10 cellular contexts compared by ENCODE assay signal in genomic region chr22:43159484-43160178, GRCh38. TPM values are rescaled to one million over a fixed set of nuclear protein-coding genes. Genes with fewer than 3 reads are reported as not detected.
DNase-seq lines count a peak whose midpoint lies in the region; ATAC-seq and TF ChIP-seq lines count a peak whose summit lies in the region.
"Had no signal": no experiment of that assay in that cellular context is flagged by ENCODE, and none has a peak within 500 bp of the region (broad histone marks: within the 10 kb centered on the region; RNA-seq: fewer than 3 reads in every experiment).

No MANE protein-coding gene starts in this region.

- H3K23ac ChIP-seq in IMR-90 (ENCODE audit: low read depth, low read length), result no peak overlapping the region

- H3K9me1 ChIP-seq in IMR-90 (ENCODE audit: insufficient read depth, low read length), result peaks cover 11% of the 10 kb centered on the region

- H2AK9ac ChIP-seq in IMR-90 (replicated peaks; ENCODE audit: low read depth, low read length, poor library complexity), result no peak overlapping the region

- H2BK120ac ChIP-seq in IMR-90 (ENCODE audit: low read depth, low read length), result no peak overlapping the region

- ATAC-seq in IMR-90 (ENCODE audit: low read depth) (no peak), GM18870 (IDR thresholded peaks at IDR 0.05; ENCODE audit: unreplicated experiment) (no peak)
- ATAC-seq: stimulated activated effector memory CD8-positive, alpha-beta T cell treated with anti-CD3 and anti-CD28 coated beads, Interleukin-12 subunit alpha, Interleukin-12 subunit beta, amount 100 ng/mL, for 72 hours had no signal

- H3F3A ChIP-seq in DOHH2 (ENCODE audit: control insufficient read depth, insufficient read depth), result no peaks in the 10 kb centered on the region

- BruUV-seq in IMR-90 (replicated peaks; lab: Mats Ljungman, UMichigan), result no TSS peak

- H2BK5ac ChIP-seq in IMR-90 (ENCODE audit: low read depth, low read length, poor library complexity, severe bottlenecking), result no peak overlapping the region

- H3K36me3 Mint-ChIP-seq in endodermal cell (ENCODE audit: low read depth), result no peaks in the 10 kb centered on the region
- peaks cover 4% of the 10 kb centered on the region for H3K36me3 Mint-ChIP-seq in activated CD4-positive, alpha-beta memory T cell treated with anti-CD3 and anti-CD28 coated beads for 36 hours

- H2AFZ ChIP-seq in IMR-90 (replicated peaks; ENCODE audit: low read length, poor library complexity) (no peak overlapping the region), osteoblast (ENCODE audit: low read length) (no peak overlapping the region)

- no peak overlapping the region for H2BK20ac ChIP-seq in IMR-90 (ENCODE audit: low read depth, low read length)

- peak; percentile 47 for TF ChIP-seq CTCF in DOHH2 (IDR thresholded peaks at IDR 0.05; ENCODE audit: low read depth, low read length, poor library complexity, severe bottlenecking)
- TF ChIP-seq CTCF in IMR-90 (conservative IDR thresholded peaks at IDR 0.05; ENCODE audit: low read depth, low read length), result 0 out of 2 replicates have a peak, but pooled peaks have one; percentile 25
- peak; percentile 75 for TF ChIP-seq CTCF in endodermal cell (conservative IDR thresholded peaks at IDR 0.05)
- TF ChIP-seq CTCF in osteoblast (IDR thresholded peaks at IDR 0.05; ENCODE audit: extremely low read depth, low read depth, low read length), result peak; percentile 31
- TF ChIP-seq CTCF in dorsolateral prefrontal cortex (IDR thresholded peaks at IDR 0.05 in 54 of 56, conservative IDR thresholded peaks at IDR 0.05 in 2 of 56; ENCODE audit: low read depth in 1 of 56, partially characterized antibody in 56 of 56), result no peak

- CTCF ChIA-PET in IMR-90 (lab: Yijun Ruan, JAX), result interaction anchor here (1.3 kb wide), 1 partner anchor 50 kb away, joined by 3 read pairs; no protein-coding TSS in a partner anchor
- CTCF ChIA-PET in activated CD4-positive, alpha-beta memory T cell treated with anti-CD3 and anti-CD28 coated beads for 36 hours (lab: Charles Lee), result no interaction called here

- TF ChIP-seq POLR2A in IMR-90 (IDR thresholded peaks at IDR 0.05; ENCODE audit: low read depth, low read length), result no peak

- no peak overlapping the region for H3K4me3 ChIP-seq in DOHH2 (ENCODE audit: low read length)
- H3K4me3 ChIP-seq in IMR-90 (ENCODE audit: insufficient read depth, low read depth, low read length), result no peak overlapping the region
- H3K4me3 ChIP-seq in endodermal cell (ENCODE audit: low read length), result no peak overlapping the region
- H3K4me3 ChIP-seq in osteoblast (ENCODE audit: insufficient read depth, low read length), result no peak overlapping the region
- H3K4me3 ChIP-seq in dorsolateral prefrontal cortex, result no peak overlapping the region

- H3K18ac ChIP-seq in IMR-90 (ENCODE audit: low read depth, low read length), result no peak overlapping the region

- H3K9me2 ChIP-seq in DOHH2 (replicated peaks; ENCODE audit: control insufficient read depth, low read length), result no peaks in the 10 kb centered on the region

- H4K5ac ChIP-seq in IMR-90 (ENCODE audit: low read depth, low read length), result no peak overlapping the region

- H2BK15ac ChIP-seq in IMR-90 (ENCODE audit: low read depth, low read length), result no peak overlapping the region

- H3K27me3 ChIP-seq in DOHH2 (ENCODE audit: control insufficient read depth, low read length), result peaks cover 14% of the 10 kb centered on the region
- no peaks in the 10 kb centered on the region for H3K27me3 ChIP-seq in IMR-90 (ENCODE audit: control insufficient read depth, insufficient read depth, low read length)
- H3K27me3 ChIP-seq in endodermal cell (ENCODE audit: control insufficient read depth, insufficient read depth, low read length, poor library complexity, severe bottlenecking), result no peaks in the 10 kb centered on the region
- no peaks in the 10 kb centered on the region for H3K27me3 ChIP-seq in osteoblast (ENCODE audit: insufficient read depth, low read length)
- no peaks in the 10 kb centered on the region for H3K27me3 ChIP-seq in dorsolateral prefrontal cortex

- H4K8ac ChIP-seq in IMR-90 (ENCODE audit: low read depth in 2 of 2, low read length in 2 of 2), result no peak overlapping the region

- H3K4me1 Mint-ChIP-seq in endodermal cell, result no peaks in the 10 kb centered on the region
- H3K4me1 Mint-ChIP-seq in activated CD4-positive, alpha-beta memory T cell treated with anti-CD3 and anti-CD28 coated beads for 36 hours (ENCODE audit: low read depth), result peaks cover 4% of the 10 kb centered on the region

- H3K4me3 Mint-ChIP-seq in endodermal cell, result no peak overlapping the region
- H3K4me3 Mint-ChIP-seq in activated CD4-positive, alpha-beta memory T cell treated with anti-CD3 and anti-CD28 coated beads for 36 hours, result no peak overlapping the region
- H3K4me3 Mint-ChIP-seq: stimulated activated effector memory CD8-positive, alpha-beta T cell treated with anti-CD3 and anti-CD28 coated beads, Interleukin-12 subunit alpha, Interleukin-12 subunit beta, amount 100 ng/mL, for 72 hours had no signal

- in situ Hi-C loops in IMR-90 (cut with MboI; ENCODE audit: low sequenced_read_pairs), result no loop called here

- H3K9me3 ChIP-seq in DOHH2 (ENCODE audit: control insufficient read depth, insufficient read depth, low read length), result no peaks in the 10 kb centered on the region
- no peaks in the 10 kb centered on the region for H3K9me3 ChIP-seq in IMR-90 (ENCODE audit: control insufficient read depth, insufficient read depth, low read length)
- no peaks in the 10 kb centered on the region for H3K9me3 ChIP-seq in endodermal cell (ENCODE audit: control insufficient read depth, low read length)
- no peaks in the 10 kb centered on the region for H3K9me3 ChIP-seq in osteoblast (ENCODE audit: low read depth, low read length)

- no peaks in the 10 kb centered on the region for H4K20me1 ChIP-seq in DOHH2 (ENCODE audit: control insufficient read depth, insufficient read depth, low read depth, low read length)
- peaks cover 54% of the 10 kb centered on the region for H4K20me1 ChIP-seq in IMR-90 (ENCODE audit: insufficient read depth, low read length)
- peaks cover 53% of the 10 kb centered on the region for H4K20me1 ChIP-seq in osteoblast (ENCODE audit: insufficient read depth, low read length)

- no peak overlapping the region for H2AK5ac ChIP-seq in IMR-90 (ENCODE audit: low read depth, low read length)

- H3K27ac ChIP-seq in DOHH2 (ENCODE audit: low read depth, low read length), result no peak overlapping the region
- H3K27ac ChIP-seq in IMR-90 (ENCODE audit: insufficient read depth, low read length), result no peak overlapping the region
- no peak overlapping the region for H3K27ac ChIP-seq in endodermal cell (ENCODE audit: low read depth, low read length)
- no peak overlapping the region for H3K27ac ChIP-seq in osteoblast (ENCODE audit: low read depth, low read length)
- H3K27ac ChIP-seq in dorsolateral prefrontal cortex, result no peak overlapping the region

- no peaks in the 10 kb centered on the region for H3K27me3 Mint-ChIP-seq in endodermal cell (ENCODE audit: insufficient read depth)
- no peaks in the 10 kb centered on the region for H3K27me3 Mint-ChIP-seq in activated CD4-positive, alpha-beta memory T cell treated with anti-CD3 and anti-CD28 coated beads for 36 hours

- TF ChIP-seq RAD21 in IMR-90 (IDR thresholded peaks at IDR 0.05; ENCODE audit: low read length), result peak; percentile 30; the same call in 1 of the 2 replicates

- dilution Hi-C loops in IMR-90 (cut with HindIII; ENCODE audit: low sequenced_read_pairs, unreplicated experiment), result no loop called here

- no peak overlapping the region for H4K91ac ChIP-seq in IMR-90 (ENCODE audit: insufficient read depth, low read depth, low read length)

- no peak for DNase-seq in IMR-90
- peak; percentile 86 for DNase-seq in endodermal cell
- DNase-seq in osteoblast (ENCODE audit: insufficient read length, low spot score, missing footprints), result peak; percentile 84
- DNase-seq in dorsolateral prefrontal cortex, result no peak
- no peak for DNase-seq in activated CD4-positive, alpha-beta memory T cell treated with anti-CD3 and anti-CD28 coated beads for 36 hours
- no peak for DNase-seq in T-helper 1 cell

- H3K4me1 ChIP-seq in DOHH2 (ENCODE audit: control insufficient read depth, low read length) (peaks cover 10% of the 10 kb centered on the region), IMR-90 (ENCODE audit: control insufficient read depth, insufficient read depth, low read length) (0 out of 2 replicates have a peak, but pooled peaks cover 1% of the 10 kb centered on the region), endodermal cell (ENCODE audit: control insufficient read depth, insufficient read depth, low read length) (no peaks in the 10 kb centered on the region), osteoblast (ENCODE audit: insufficient read depth, low read length) (no peaks in the 10 kb centered on the region)

- no peak overlapping the region for H3K4ac ChIP-seq in IMR-90 (ENCODE audit: low read depth, low read length)

- H3K36me3 ChIP-seq in DOHH2 (ENCODE audit: control insufficient read depth, low read length) (no peaks in the 10 kb centered on the region), IMR-90 (ENCODE audit: control insufficient read depth, insufficient read depth, low read length) (peaks cover 27% of the 10 kb centered on the region), endodermal cell (ENCODE audit: control insufficient read depth, insufficient read depth, low read length) (no peaks in the 10 kb centered on the region), osteoblast (ENCODE audit: insufficient read depth, low read length) (peaks cover 21% of the 10 kb centered on the region)

- H3K56ac ChIP-seq in IMR-90 (ENCODE audit: extremely low read depth, insufficient read depth, low read length), result no peak overlapping the region

- H3K79me2 ChIP-seq in DOHH2 (ENCODE audit: control insufficient read depth, low read length), result no peaks in the 10 kb centered on the region
- H3K79me2 ChIP-seq in osteoblast (ENCODE audit: insufficient read depth, low read length), result peaks cover 60% of the 10 kb centered on the region

- H3K14ac ChIP-seq in IMR-90 (replicated peaks; ENCODE audit: low read depth, low read length), result no peak overlapping the region

- H3K9ac ChIP-seq in IMR-90 (ENCODE audit: low read depth, low read length) (no peak overlapping the region), endodermal cell (ENCODE audit: extremely low read depth, low read length, poor library complexity, severe bottlenecking) (no peak overlapping the region)

- no peak overlapping the region for H3K27ac Mint-ChIP-seq in endodermal cell
- H3K27ac Mint-ChIP-seq in activated CD4-positive, alpha-beta memory T cell treated with anti-CD3 and anti-CD28 coated beads for 36 hours, result no peak overlapping the region

- H3K9me3 Mint-ChIP-seq in endodermal cell, result no peaks in the 10 kb centered on the region
- no peaks in the 10 kb centered on the region for H3K9me3 Mint-ChIP-seq in activated CD4-positive, alpha-beta memory T cell treated with anti-CD3 and anti-CD28 coated beads for 36 hours
- H3K9me3 Mint-ChIP-seq: stimulated activated effector memory CD8-positive, alpha-beta T cell treated with anti-CD3 and anti-CD28 coated beads, Interleukin-12 subunit alpha, Interleukin-12 subunit beta, amount 100 ng/mL, for 72 hours had no signal

- 79% methylated on average over 11 of the region's 18 CpGs; no CpG with 5 or more reads in 1 of the 2 experiments for WGBS in IMR-90 (ENCODE audit: extremely low coverage in 2 of 2, insufficient read length in 1 of 2), 2 experiments
- 88 to 92% methylated on average over 9 to 18 of the region's 18 CpGs for WGBS in endodermal cell (ENCODE audit: insufficient coverage in 1 of 2, insufficient read length in 1 of 2), 2 experiments

- POLR2A ChIA-PET in IMR-90 (lab: Charles Lee; ENCODE audit: unreplicated experiment), result no interaction called here
- POLR2A ChIA-PET in activated CD4-positive, alpha-beta memory T cell treated with anti-CD3 and anti-CD28 coated beads for 36 hours (lab: Charles Lee), result no interaction called here

- no peak overlapping the region for H3K4me2 ChIP-seq in DOHH2 (ENCODE audit: low read length)
- H3K4me2 ChIP-seq in IMR-90 (ENCODE audit: low read depth, low read length), result no peak overlapping the region
- no peak overlapping the region for H3K4me2 ChIP-seq in osteoblast (ENCODE audit: insufficient read depth, low read length)

- intact Hi-C loops in IMR-90 (cut with micrococcal nuclease), result no loop called here
- intact Hi-C loops in dorsolateral prefrontal cortex (cut with DNase I), result no loop called here
- intact Hi-C loops in activated CD4-positive, alpha-beta memory T cell treated with anti-CD3 and anti-CD28 coated beads for 36 hours (cut with micrococcal nuclease), result no loop called here

- peaks cover 20 to 55% of the 10 kb centered on the region in 2 experiments; a peak in 3 of 4 replicates for H3K79me1 ChIP-seq in IMR-90 (ENCODE audit: low read depth in 1 of 2, low read length in 2 of 2)

RNA-seq across cellular contexts. Expression of gene TSPO, which starts 8.3 kb away (rescaled TPM):
- 94.7 and 115 TPM in 2 replicates for total RNA-seq in IMR-90 (2012; rRNA removed)
- polyA plus RNA-seq in IMR-90 (2012; rRNA removed), result 297 and 401 TPM in 2 replicates
- 415 and 627 TPM in 2 replicates for polyA plus RNA-seq in IMR-90 (2012; cell fraction: cytosol; rRNA removed)
- polyA plus RNA-seq in IMR-90 (2012; cell fraction: nucleus; rRNA removed; ENCODE audit: low replicate concordance), result 93.4 and 268 TPM in 2 replicates
- 10 to 100 TPM in 1 of 2 donors, 1 to 10 TPM in 1; 9.6 to 12.3 TPM for total RNA-seq in endodermal cell
- 25.2 TPM for polyA plus RNA-seq in endodermal cell (2013, experiment 1 of 2)
- 20.9 TPM for polyA plus RNA-seq in endodermal cell (2013, experiment 2 of 2)
- 274 and 297 TPM in 2 replicates for total RNA-seq in osteoblast
- 10 to 100 TPM; 12.8 to 57.5 (median 25.4) TPM for total RNA-seq in dorsolateral prefrontal cortex
- 100 to 1,000 TPM; 131 to 143 TPM for total RNA-seq in activated CD4-positive, alpha-beta memory T cell treated with anti-CD3 and anti-CD28 coated beads for 36 hours

RNA-seq across cellular contexts. Expression of gene MCAT, which starts 16.4 kb away (rescaled TPM):
- total RNA-seq in IMR-90 (2012; rRNA removed), result 7.3 and 8.3 TPM in 2 replicates
- 19.7 and 21.2 TPM in 2 replicates for polyA plus RNA-seq in IMR-90 (2012; rRNA removed)
- polyA plus RNA-seq in IMR-90 (2012; cell fraction: cytosol; rRNA removed), result 25.4 and 27.1 TPM in 2 replicates
- 11.1 and 16.6 TPM in 2 replicates for polyA plus RNA-seq in IMR-90 (2012; cell fraction: nucleus; rRNA removed; ENCODE audit: low replicate concordance)
- total RNA-seq in endodermal cell, result 10 to 100 TPM; 17.1 to 19.9 TPM
- 14.7 TPM for polyA plus RNA-seq in endodermal cell (2013, experiment 1 of 2)
- 14.6 TPM for polyA plus RNA-seq in endodermal cell (2013, experiment 2 of 2)
- 12.7 and 21.4 TPM in 2 replicates for total RNA-seq in osteoblast
- 10 to 100 TPM; 10.7 to 29.7 (median 20.7) TPM for total RNA-seq in dorsolateral prefrontal cortex
- total RNA-seq in activated CD4-positive, alpha-beta memory T cell treated with anti-CD3 and anti-CD28 coated beads for 36 hours, result 10 to 100 TPM; 14.3 to 15.3 TPM

RNA-seq across cellular contexts. Expression of gene TTLL12, which starts 27.3 kb away (rescaled TPM):
- total RNA-seq in IMR-90 (2012; rRNA removed) (26.7 and 30.1 TPM in 2 replicates), endodermal cell (10 to 100 TPM; 49.8 to 71.0 TPM), osteoblast (29.0 and 29.2 TPM in 2 replicates), dorsolateral prefrontal cortex (10 to 100 TPM; 24.0 to 52.5 (median 34.0) TPM)
- polyA plus RNA-seq in IMR-90 (2012; rRNA removed), result 20.9 and 21.8 TPM in 2 replicates
- polyA plus RNA-seq in IMR-90 (2012; cell fraction: cytosol; rRNA removed), result 13.3 and 15.5 TPM in 2 replicates
- polyA plus RNA-seq in IMR-90 (2012; cell fraction: nucleus; rRNA removed; ENCODE audit: low replicate concordance), result 7.9 and 17.5 TPM in 2 replicates
- 39.6 TPM for polyA plus RNA-seq in endodermal cell (2013, experiment 1 of 2)
- polyA plus RNA-seq in endodermal cell (2013, experiment 2 of 2), result 33.2 TPM
- 10 to 100 TPM; 64.4 to 67.0 TPM for total RNA-seq in activated CD4-positive, alpha-beta memory T cell treated with anti-CD3 and anti-CD28 coated beads for 36 hours

RNA-seq across cellular contexts. Expression of gene BIK, which starts 49.1 kb away (rescaled TPM):
- total RNA-seq in IMR-90 (2012; rRNA removed) (0.18 and 0.28 TPM in 2 replicates), endodermal cell (10 to 100 TPM in 1 of 2 donors, 1 to 10 TPM in 1; 5.8 to 13.3 TPM), osteoblast (not detected in 2 replicates), dorsolateral prefrontal cortex (under 1 TPM in 4 of 120 experiments, not detected in 116; 0.46 to 0.56 (median 0.54) TPM)
- 0.19 TPM in 1 of 2 replicates, not detected in the other for polyA plus RNA-seq in IMR-90 (2012; rRNA removed)
- polyA plus RNA-seq in IMR-90 (2012; cell fraction: cytosol; rRNA removed), result 0.21 and 0.22 TPM in 2 replicates
- 0.14 TPM in 1 of 2 replicates, not detected in the other for polyA plus RNA-seq in IMR-90 (2012; cell fraction: nucleus; rRNA removed; ENCODE audit: low replicate concordance)
- polyA plus RNA-seq in endodermal cell (2013, experiment 1 of 2), result 0.82 TPM
- polyA plus RNA-seq in endodermal cell (2013, experiment 2 of 2), result 0.79 TPM
- total RNA-seq in activated CD4-positive, alpha-beta memory T cell treated with anti-CD3 and anti-CD28 coated beads for 36 hours, result 1 to 10 TPM; 4.1 to 4.5 TPM
- total RNA-seq: LHCN-M2 had no signal

Comparison
In these comparisons a context has a peak if more than half of its experiments do, and no peak if none do; other contexts are left out.
1. CTCF ChIP-seq: peak in DOHH2 (single experiment), IMR-90 (single experiment), endodermal cell (single experiment) and osteoblast (single experiment); none in dorsolateral prefrontal cortex (0 of 56).
2. DNase-seq: peak in endodermal cell (single experiment) and osteoblast (single experiment); none in IMR-90 (single experiment), dorsolateral prefrontal cortex (0 of 10), activated CD4-positive, alpha-beta memory T cell treated with anti-CD3 and anti-CD28 coated beads for 36 hours (single experiment) and T-helper 1 cell (0 of 5).